In genomic region chr1:201881617-201882016, GRCh38 we compare ENCODE assay signal across 1 cellular context.
TF ChIP-seq lines count a peak whose summit lies in the region.

No MANE protein-coding gene starts in this region.

TF ChIP-seq in K562, 482 proteins besides CTCF, POLR2A, EP300 and RAD21:
- peak; percentile 59 for TF ChIP-seq HMBOX1 (IDR thresholded peaks at IDR 0.05)
- TF ChIP-seq NONO (IDR thresholded peaks at IDR 0.05; ENCODE audit: low read depth in 2 of 2, low read length in 1 of 2): no peak
- no peak for TF ChIP-seq IRF9 (tag; IDR thresholded peaks at IDR 0.05)
- TF ChIP-seq POLR2AphosphoS5 (IDR thresholded peaks at IDR 0.05; ENCODE audit: control insufficient read depth, insufficient read depth, low read depth, low read length): peak; percentile 21; the same call in 1 of the 2 replicates
- no peak for TF ChIP-seq ESRRB (CRISPR knock-in tag; IDR thresholded peaks at IDR 0.05; ENCODE audit: borderline replicate concordance)
- no peak for TF ChIP-seq BCOR (IDR thresholded peaks at IDR 0.05)
